In genomic region chr1:109483658-109484518, GRCh38 we compare ENCODE assay signal across 1 cellular context.
TF ChIP-seq lines count a peak whose summit lies in the region.

A gene with protein sequence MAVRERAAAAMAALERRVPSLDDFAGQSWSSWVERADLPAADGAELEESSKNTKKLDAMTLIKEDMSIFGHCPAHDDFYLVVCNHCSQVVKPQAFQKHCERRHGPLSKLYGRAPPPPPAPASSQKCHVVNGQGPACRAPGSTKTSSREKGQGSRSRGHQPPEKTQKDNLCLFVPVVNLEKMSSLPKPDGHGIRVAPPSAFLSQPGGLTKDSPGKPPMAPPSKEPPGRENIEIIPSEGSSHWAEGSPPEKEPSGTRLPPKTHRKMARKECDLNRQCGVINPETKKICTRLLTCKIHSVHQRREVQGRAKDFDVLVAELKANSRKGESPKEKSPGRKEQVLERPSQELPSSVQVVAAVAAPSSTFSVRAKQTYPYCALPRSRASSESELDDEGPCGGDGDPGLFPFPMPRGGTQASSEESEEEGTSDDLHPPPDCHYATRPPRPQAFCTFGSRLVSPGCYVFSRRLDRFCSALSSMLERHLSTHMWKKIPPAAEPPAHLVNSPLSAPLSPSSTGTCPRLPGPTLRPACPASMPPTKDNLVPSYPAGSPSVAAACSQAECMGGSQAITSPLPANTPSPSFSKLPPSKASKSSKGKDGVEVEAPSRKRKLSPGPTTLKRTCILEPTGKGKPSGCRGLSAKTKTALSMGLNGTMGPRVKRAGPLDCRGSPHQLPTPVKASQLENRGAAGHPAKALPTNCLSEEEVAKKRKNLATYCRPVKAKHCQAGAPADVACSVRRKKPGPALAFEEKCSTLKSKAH (plus strand): TSS chr1:109483905. CDS start chr1:109483954, 49 bp downstream.

TF ChIP-seq in K562, 482 proteins besides CTCF, POLR2A, EP300 and RAD21 (continued from another document):
- TF ChIP-seq, protein P1, sequence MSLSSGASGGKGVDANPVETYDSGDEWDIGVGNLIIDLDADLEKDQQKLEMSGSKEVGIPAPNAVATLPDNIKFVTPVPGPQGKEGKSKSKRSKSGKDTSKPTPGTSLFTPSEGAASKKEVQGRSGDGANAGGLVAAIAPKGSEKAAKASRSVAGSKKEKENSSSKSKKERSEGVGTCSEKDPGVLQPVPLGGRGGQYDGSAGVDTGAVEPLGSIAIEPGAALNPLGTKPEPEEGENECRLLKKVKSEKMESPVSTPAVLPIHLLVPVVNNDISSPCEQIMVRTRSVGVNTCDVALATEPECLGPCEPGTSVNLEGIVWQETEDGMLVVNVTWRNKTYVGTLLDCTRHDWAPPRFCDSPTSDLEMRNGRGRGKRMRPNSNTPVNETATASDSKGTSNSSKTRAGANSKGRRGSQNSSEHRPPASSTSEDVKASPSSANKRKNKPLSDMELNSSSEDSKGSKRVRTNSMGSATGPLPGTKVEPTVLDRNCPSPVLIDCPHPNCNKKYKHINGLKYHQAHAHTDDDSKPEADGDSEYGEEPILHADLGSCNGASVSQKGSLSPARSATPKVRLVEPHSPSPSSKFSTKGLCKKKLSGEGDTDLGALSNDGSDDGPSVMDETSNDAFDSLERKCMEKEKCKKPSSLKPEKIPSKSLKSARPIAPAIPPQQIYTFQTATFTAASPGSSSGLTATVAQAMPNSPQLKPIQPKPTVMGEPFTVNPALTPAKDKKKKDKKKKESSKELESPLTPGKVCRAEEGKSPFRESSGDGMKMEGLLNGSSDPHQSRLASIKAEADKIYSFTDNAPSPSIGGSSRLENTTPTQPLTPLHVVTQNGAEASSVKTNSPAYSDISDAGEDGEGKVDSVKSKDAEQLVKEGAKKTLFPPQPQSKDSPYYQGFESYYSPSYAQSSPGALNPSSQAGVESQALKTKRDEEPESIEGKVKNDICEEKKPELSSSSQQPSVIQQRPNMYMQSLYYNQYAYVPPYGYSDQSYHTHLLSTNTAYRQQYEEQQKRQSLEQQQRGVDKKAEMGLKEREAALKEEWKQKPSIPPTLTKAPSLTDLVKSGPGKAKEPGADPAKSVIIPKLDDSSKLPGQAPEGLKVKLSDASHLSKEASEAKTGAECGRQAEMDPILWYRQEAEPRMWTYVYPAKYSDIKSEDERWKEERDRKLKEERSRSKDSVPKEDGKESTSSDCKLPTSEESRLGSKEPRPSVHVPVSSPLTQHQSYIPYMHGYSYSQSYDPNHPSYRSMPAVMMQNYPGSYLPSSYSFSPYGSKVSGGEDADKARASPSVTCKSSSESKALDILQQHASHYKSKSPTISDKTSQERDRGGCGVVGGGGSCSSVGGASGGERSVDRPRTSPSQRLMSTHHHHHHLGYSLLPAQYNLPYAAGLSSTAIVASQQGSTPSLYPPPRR (CRISPR knock-in tag; IDR thresholded peaks at IDR 0.05; ENCODE audit: borderline replicate concordance) = peak; percentile 97; the same call in 1 of the 2 replicates
- TF ChIP-seq MXI1 (IDR thresholded peaks at IDR 0.05; ENCODE audit: low read depth, low read length) = no peak
- TF ChIP-seq, protein P2, sequence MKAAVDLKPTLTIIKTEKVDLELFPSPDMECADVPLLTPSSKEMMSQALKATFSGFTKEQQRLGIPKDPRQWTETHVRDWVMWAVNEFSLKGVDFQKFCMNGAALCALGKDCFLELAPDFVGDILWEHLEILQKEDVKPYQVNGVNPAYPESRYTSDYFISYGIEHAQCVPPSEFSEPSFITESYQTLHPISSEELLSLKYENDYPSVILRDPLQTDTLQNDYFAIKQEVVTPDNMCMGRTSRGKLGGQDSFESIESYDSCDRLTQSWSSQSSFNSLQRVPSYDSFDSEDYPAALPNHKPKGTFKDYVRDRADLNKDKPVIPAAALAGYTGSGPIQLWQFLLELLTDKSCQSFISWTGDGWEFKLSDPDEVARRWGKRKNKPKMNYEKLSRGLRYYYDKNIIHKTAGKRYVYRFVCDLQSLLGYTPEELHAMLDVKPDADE (conservative IDR thresholded peaks at IDR 0.05; ENCODE audit: control insufficient read depth, low read depth, low read length) = peak; percentile 90
- TF ChIP-seq SLC30A9 (CRISPR knock-in tag; IDR thresholded peaks at IDR 0.05) = no peak
- peak; percentile 23 for TF ChIP-seq NUFIP1 (IDR thresholded peaks at IDR 0.05; ENCODE audit: partially characterized antibody)
- peak; percentile 99 for TF ChIP-seq NEUROD1 (IDR thresholded peaks at IDR 0.05; ENCODE audit: borderline replicate concordance, low read depth, low read length, partially characterized antibody)
- TF ChIP-seq GMEB1 (CRISPR knock-in tag; IDR thresholded peaks at IDR 0.05) = peak; percentile 90
- peak; percentile 62; the same call in 1 of the 2 replicates for TF ChIP-seq SMAD3 (CRISPR knock-in tag; conservative IDR thresholded peaks at IDR 0.05)
- TF ChIP-seq ZNF766 (CRISPR knock-in tag; conservative IDR thresholded peaks at IDR 0.05) = peak; percentile 96
- TF ChIP-seq SAP30 (IDR thresholded peaks at IDR 0.05; ENCODE audit: borderline replicate concordance, insufficient read depth, low read depth, low read length, poor library complexity, severe bottlenecking) = peak; percentile 37
- TF ChIP-seq NR2C2 (CRISPR knock-in tag; IDR thresholded peaks at IDR 0.05) = peak; percentile 81; the same call in 1 of the 2 replicates
- TF ChIP-seq NR2C2 (tag; IDR thresholded peaks at IDR 0.05) = peak; percentile 82
- no peak for TF ChIP-seq KLF13 (tag; IDR thresholded peaks at IDR 0.05; ENCODE audit: borderline replicate concordance, low read depth)
- TF ChIP-seq MCM5 (IDR thresholded peaks at IDR 0.05; ENCODE audit: low read depth) = no peak
- TF ChIP-seq PHB2 (IDR thresholded peaks at IDR 0.05; ENCODE audit: low read depth) = no peak
- no peak for TF ChIP-seq RBM22 (IDR thresholded peaks at IDR 0.05; ENCODE audit: low read depth, low read length, poor library complexity, severe bottlenecking)
- TF ChIP-seq NR3C1 (CRISPR knock-in tag; IDR thresholded peaks at IDR 0.05) = peak; percentile 93
- TF ChIP-seq, protein P3, sequence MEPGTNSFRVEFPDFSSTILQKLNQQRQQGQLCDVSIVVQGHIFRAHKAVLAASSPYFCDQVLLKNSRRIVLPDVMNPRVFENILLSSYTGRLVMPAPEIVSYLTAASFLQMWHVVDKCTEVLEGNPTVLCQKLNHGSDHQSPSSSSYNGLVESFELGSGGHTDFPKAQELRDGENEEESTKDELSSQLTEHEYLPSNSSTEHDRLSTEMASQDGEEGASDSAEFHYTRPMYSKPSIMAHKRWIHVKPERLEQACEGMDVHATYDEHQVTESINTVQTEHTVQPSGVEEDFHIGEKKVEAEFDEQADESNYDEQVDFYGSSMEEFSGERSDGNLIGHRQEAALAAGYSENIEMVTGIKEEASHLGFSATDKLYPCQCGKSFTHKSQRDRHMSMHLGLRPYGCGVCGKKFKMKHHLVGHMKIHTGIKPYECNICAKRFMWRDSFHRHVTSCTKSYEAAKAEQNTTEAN (CRISPR knock-in tag; IDR thresholded peaks at IDR 0.05) = peak; percentile 24; the same call in 1 of the 2 replicates
- peak in 1 of 2 experiments; percentile 92; a peak in 2 of 4 replicates for TF ChIP-seq KDM4B (IDR thresholded peaks at IDR 0.05; ENCODE audit: borderline replicate concordance in 2 of 2, low read depth in 1 of 2)
- TF ChIP-seq HDAC3 (IDR thresholded peaks at IDR 0.05; ENCODE audit: borderline replicate concordance, partially characterized antibody) = no peak
- peak; percentile 89 for TF ChIP-seq KDM5B (IDR thresholded peaks at IDR 0.05; ENCODE audit: insufficient replicate concordance, low read depth, low read length)
- peak in 1 of 2 experiments; percentile 63; a peak in 2 of 4 replicates for TF ChIP-seq ZMIZ1 (IDR thresholded peaks at IDR 0.05; ENCODE audit: low read depth in 2 of 2, low read length in 2 of 2)
- no peak for TF ChIP-seq FOXA1 (IDR thresholded peaks at IDR 0.05; ENCODE audit: borderline replicate concordance)
- TF ChIP-seq ZNF253 (CRISPR knock-in tag; conservative IDR thresholded peaks at IDR 0.05) = no peak
- no peak for TF ChIP-seq ZNF507 (tag; conservative IDR thresholded peaks at IDR 0.05)
- TF ChIP-seq NFXL1 (CRISPR knock-in tag; IDR thresholded peaks at IDR 0.05) = no peak
- no peak for TF ChIP-seq STAG1 (CRISPR knock-in tag; IDR thresholded peaks at IDR 0.05; ENCODE audit: borderline replicate concordance)
- TF ChIP-seq, protein P4, sequence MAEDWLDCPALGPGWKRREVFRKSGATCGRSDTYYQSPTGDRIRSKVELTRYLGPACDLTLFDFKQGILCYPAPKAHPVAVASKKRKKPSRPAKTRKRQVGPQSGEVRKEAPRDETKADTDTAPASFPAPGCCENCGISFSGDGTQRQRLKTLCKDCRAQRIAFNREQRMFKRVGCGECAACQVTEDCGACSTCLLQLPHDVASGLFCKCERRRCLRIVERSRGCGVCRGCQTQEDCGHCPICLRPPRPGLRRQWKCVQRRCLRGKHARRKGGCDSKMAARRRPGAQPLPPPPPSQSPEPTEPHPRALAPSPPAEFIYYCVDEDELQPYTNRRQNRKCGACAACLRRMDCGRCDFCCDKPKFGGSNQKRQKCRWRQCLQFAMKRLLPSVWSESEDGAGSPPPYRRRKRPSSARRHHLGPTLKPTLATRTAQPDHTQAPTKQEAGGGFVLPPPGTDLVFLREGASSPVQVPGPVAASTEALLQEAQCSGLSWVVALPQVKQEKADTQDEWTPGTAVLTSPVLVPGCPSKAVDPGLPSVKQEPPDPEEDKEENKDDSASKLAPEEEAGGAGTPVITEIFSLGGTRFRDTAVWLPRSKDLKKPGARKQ (CRISPR knock-in tag; IDR thresholded peaks at IDR 0.05) = no peak
